In the genomic region with DNA sequence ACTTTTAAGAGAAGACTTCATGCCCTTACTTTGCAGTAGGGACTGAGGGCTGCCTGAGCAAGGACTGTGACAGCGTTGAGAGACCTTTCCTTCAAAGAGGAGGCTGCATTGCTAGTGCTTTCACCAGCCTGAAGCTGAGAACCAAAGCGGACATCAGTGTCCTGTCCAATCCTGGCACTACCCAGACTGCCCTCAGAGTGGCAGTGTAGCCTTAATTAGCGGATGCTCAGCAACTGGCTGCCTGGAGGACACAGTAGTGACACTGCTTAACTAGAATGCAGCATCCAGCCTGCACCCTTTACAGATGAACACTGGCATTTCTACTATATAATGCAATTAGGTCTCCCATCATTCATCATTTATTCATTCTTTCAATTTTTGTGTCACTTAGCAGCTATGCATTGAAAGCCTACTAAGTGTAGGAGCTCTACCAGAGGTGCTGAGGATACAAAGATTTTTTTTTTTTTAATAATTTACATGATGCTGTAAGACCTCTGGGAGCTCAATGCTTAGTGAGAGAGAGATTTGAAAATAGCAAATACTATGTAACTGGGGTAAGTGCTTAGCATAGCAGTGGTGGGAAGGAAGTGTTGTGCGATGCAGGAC, we compare ENCODE assay signal across 8 cellular contexts. TPM values are rescaled to one million over a fixed set of nuclear protein-coding genes. Genes with fewer than 3 reads are reported as not detected.
DNase-seq lines count a peak whose midpoint lies in the region; ATAC-seq and TF ChIP-seq lines count a peak whose summit lies in the region.

No MANE protein-coding gene starts in this region.

- no peak overlapping the region for H3K4me3 ChIP-seq in OCI-LY3 (ENCODE audit: low read length)
- no peak overlapping the region for H3K4me3 ChIP-seq in fibroblast of mammary gland (ENCODE audit: control insufficient read depth, low read depth, low read length)
- no peak overlapping the region for H3K4me3 ChIP-seq in neural cell (ENCODE audit: low read length)

- no peaks in the 10 kb centered on the region for H3K4me1 Mint-ChIP-seq in activated T-cell treated with anti-CD3 and anti-CD28 coated beads, Interleukin-2, amount 50 U/mL, for 24 hours (ENCODE audit: low read depth)
- no peaks in the 10 kb centered on the region for H3K4me1 Mint-ChIP-seq in stimulated activated naive CD8-positive, alpha-beta T cell treated with anti-CD3 and anti-CD28 coated beads, Interleukin-15, amount 100 ng/mL, for 72 hours

- H2AFZ ChIP-seq in OCI-LY3 (ENCODE audit: low read depth, low read length) (peak overlapping the region; percentile 75), neural cell (ENCODE audit: low read depth, low read length) (peak overlapping the region; percentile 22)

- no peaks in the 10 kb centered on the region for H3F3A ChIP-seq in neural cell (ENCODE audit: insufficient read depth, low read length, poor library complexity, severe bottlenecking)

- H3K36me3 ChIP-seq in OCI-LY3 (replicated peaks; ENCODE audit: low read depth, low read length) (no peaks in the 10 kb centered on the region), neural cell (ENCODE audit: insufficient read depth, low read length) (no peaks in the 10 kb centered on the region)

- H3K9me2 ChIP-seq in neural cell (ENCODE audit: insufficient read depth, low read length): no peaks in the 10 kb centered on the region

- H3K9ac ChIP-seq in OCI-LY3 (ENCODE audit: low read length) (no peak overlapping the region), neural cell (ENCODE audit: low read length) (peak overlapping the region; percentile 3)

- no peaks in the 10 kb centered on the region for H3K36me3 Mint-ChIP-seq in activated T-cell treated with anti-CD3 and anti-CD28 coated beads, Interleukin-2, amount 50 U/mL, for 24 hours (ENCODE audit: low read depth)

- H3K4me1 ChIP-seq in OCI-LY3 (ENCODE audit: low read length): peaks cover 9% of the 10 kb centered on the region

- peak overlapping the region; percentile 45 for H3K4me2 ChIP-seq in OCI-LY3 (ENCODE audit: low read length)
- no peak overlapping the region for H3K4me2 ChIP-seq in neural cell (ENCODE audit: low read length)

- H4K20me1 ChIP-seq in OCI-LY3 (ENCODE audit: insufficient read depth, low read length) (no peaks in the 10 kb centered on the region), neural cell (ENCODE audit: insufficient read depth) (no peaks in the 10 kb centered on the region)

- TF ChIP-seq RAD21 in neural cell (conservative IDR thresholded peaks at IDR 0.05): peak; percentile 100

- H3K27ac ChIP-seq in OCI-LY3 (ENCODE audit: low read length) (no peak overlapping the region), neural cell (ENCODE audit: low read length) (no peak overlapping the region)

- H3K27me3 ChIP-seq in OCI-LY3 (ENCODE audit: low read depth, low read length): peaks cover 12% of the 10 kb centered on the region
- H3K27me3 ChIP-seq in neural cell (ENCODE audit: insufficient read depth, low read depth, low read length): no peaks in the 10 kb centered on the region

- TF ChIP-seq EP300 in neural cell (conservative IDR thresholded peaks at IDR 0.05; ENCODE audit: poor library complexity, severe bottlenecking): no peak

- peak; percentile 97 for ATAC-seq in GM21786 (IDR thresholded peaks at IDR 0.05; ENCODE audit: unreplicated experiment)
- peak; percentile 98 for ATAC-seq in stimulated activated naive CD8-positive, alpha-beta T cell treated with anti-CD3 and anti-CD28 coated beads, Interleukin-15, amount 100 ng/mL, for 72 hours

- H3K9me3 ChIP-seq in OCI-LY3 (ENCODE audit: insufficient read depth, low read length) (no peaks in the 10 kb centered on the region), neural cell (ENCODE audit: low read length) (no peaks in the 10 kb centered on the region)

- H3K27me3 Mint-ChIP-seq in activated T-cell treated with anti-CD3 and anti-CD28 coated beads, Interleukin-2, amount 50 U/mL, for 24 hours: peaks cover 47% of the 10 kb centered on the region
- peaks cover 63% of the 10 kb centered on the region for H3K27me3 Mint-ChIP-seq in stimulated activated naive CD8-positive, alpha-beta T cell treated with anti-CD3 and anti-CD28 coated beads, Interleukin-15, amount 100 ng/mL, for 72 hours

- DNase-seq in EL (peak; percentile 72), KBM-7 (peak; percentile 68), fibroblast of mammary gland (ENCODE audit: low read depth) (peak; percentile 72)
- DNase-seq in activated T-cell treated with anti-CD3 and anti-CD28 coated beads, Interleukin-2, amount 50 U/mL, for 24 hours: peak; percentile 75
- DNase-seq in stimulated activated naive CD8-positive, alpha-beta T cell treated with anti-CD3 and anti-CD28 coated beads, Interleukin-15, amount 100 ng/mL, for 72 hours: peak; percentile 58 to 72

- no peaks in the 10 kb centered on the region for H3K79me2 ChIP-seq in OCI-LY3 (ENCODE audit: low read length)
- H3K79me2 ChIP-seq in neural cell (replicated peaks; ENCODE audit: insufficient read depth, low read length): no peaks in the 10 kb centered on the region

- TF ChIP-seq CTCF in OCI-LY3 (IDR thresholded peaks at IDR 0.05; ENCODE audit: low read depth, low read length): peak; percentile 97
- peak; percentile 95 for TF ChIP-seq CTCF in fibroblast of mammary gland (conservative IDR thresholded peaks at IDR 0.05; ENCODE audit: control insufficient read depth, insufficient read depth, low read depth, low read length)
- TF ChIP-seq CTCF in neural cell (IDR thresholded peaks at IDR 0.05; ENCODE audit: poor library complexity, severe bottlenecking): peak; percentile 98

- in situ Hi-C loops in KBM-7 (cut with MboI; ENCODE audit: low pct_unique_long_range_greater_than_20kb, low sequenced_read_pairs): loop anchor here (25.0 kb wide), 1 partner anchor 403 kb away; no protein-coding TSS in a partner anchor

- no peak overlapping the region for H3K4me3 Mint-ChIP-seq in activated T-cell treated with anti-CD3 and anti-CD28 coated beads, Interleukin-2, amount 50 U/mL, for 24 hours
- no peak overlapping the region for H3K4me3 Mint-ChIP-seq in stimulated activated naive CD8-positive, alpha-beta T cell treated with anti-CD3 and anti-CD28 coated beads, Interleukin-15, amount 100 ng/mL, for 72 hours

- no peaks in the 10 kb centered on the region for H3K9me3 Mint-ChIP-seq in activated T-cell treated with anti-CD3 and anti-CD28 coated beads, Interleukin-2, amount 50 U/mL, for 24 hours
- H3K9me3 Mint-ChIP-seq in stimulated activated naive CD8-positive, alpha-beta T cell treated with anti-CD3 and anti-CD28 coated beads, Interleukin-15, amount 100 ng/mL, for 72 hours: no peaks in the 10 kb centered on the region

- no peak overlapping the region for H3K27ac Mint-ChIP-seq in activated T-cell treated with anti-CD3 and anti-CD28 coated beads, Interleukin-2, amount 50 U/mL, for 24 hours
- no peak overlapping the region for H3K27ac Mint-ChIP-seq in stimulated activated naive CD8-positive, alpha-beta T cell treated with anti-CD3 and anti-CD28 coated beads, Interleukin-15, amount 100 ng/mL, for 72 hours

TF ChIP-seq in neural cell, 6 proteins besides CTCF, POLR2A, EP300 and RAD21:
- TF ChIP-seq POLR2AphosphoS5 (IDR thresholded peaks at IDR 0.05): no peak
- no peak for TF ChIP-seq MXI1 (conservative IDR thresholded peaks at IDR 0.05; ENCODE audit: poor library complexity, severe bottlenecking)
- TF ChIP-seq, protein P1, sequence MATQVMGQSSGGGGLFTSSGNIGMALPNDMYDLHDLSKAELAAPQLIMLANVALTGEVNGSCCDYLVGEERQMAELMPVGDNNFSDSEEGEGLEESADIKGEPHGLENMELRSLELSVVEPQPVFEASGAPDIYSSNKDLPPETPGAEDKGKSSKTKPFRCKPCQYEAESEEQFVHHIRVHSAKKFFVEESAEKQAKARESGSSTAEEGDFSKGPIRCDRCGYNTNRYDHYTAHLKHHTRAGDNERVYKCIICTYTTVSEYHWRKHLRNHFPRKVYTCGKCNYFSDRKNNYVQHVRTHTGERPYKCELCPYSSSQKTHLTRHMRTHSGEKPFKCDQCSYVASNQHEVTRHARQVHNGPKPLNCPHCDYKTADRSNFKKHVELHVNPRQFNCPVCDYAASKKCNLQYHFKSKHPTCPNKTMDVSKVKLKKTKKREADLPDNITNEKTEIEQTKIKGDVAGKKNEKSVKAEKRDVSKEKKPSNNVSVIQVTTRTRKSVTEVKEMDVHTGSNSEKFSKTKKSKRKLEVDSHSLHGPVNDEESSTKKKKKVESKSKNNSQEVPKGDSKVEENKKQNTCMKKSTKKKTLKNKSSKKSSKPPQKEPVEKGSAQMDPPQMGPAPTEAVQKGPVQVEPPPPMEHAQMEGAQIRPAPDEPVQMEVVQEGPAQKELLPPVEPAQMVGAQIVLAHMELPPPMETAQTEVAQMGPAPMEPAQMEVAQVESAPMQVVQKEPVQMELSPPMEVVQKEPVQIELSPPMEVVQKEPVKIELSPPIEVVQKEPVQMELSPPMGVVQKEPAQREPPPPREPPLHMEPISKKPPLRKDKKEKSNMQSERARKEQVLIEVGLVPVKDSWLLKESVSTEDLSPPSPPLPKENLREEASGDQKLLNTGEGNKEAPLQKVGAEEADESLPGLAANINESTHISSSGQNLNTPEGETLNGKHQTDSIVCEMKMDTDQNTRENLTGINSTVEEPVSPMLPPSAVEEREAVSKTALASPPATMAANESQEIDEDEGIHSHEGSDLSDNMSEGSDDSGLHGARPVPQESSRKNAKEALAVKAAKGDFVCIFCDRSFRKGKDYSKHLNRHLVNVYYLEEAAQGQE (IDR thresholded peaks at IDR 0.05; ENCODE audit: borderline replicate concordance): no peak
- TF ChIP-seq TAF1 (IDR thresholded peaks at IDR 0.05; ENCODE audit: low read depth): no peak
- TF ChIP-seq SMC3 (conservative IDR thresholded peaks at IDR 0.05; ENCODE audit: poor library complexity): peak; percentile 99
- no peak for TF ChIP-seq EZH2 (IDR thresholded peaks at IDR 0.05; ENCODE audit: borderline replicate concordance, insufficient read depth, low read length, poor library complexity, severe bottlenecking)
TF ChIP-seq in neural cell: peak in this region for 1.

RNA-seq across cellular contexts. Expression of a gene that starts 36.9 kb away (rescaled TPM):
- 28.5 and 34.9 TPM in 2 replicates for polyA plus RNA-seq in neural cell
- 66.2 and 75.6 TPM in 2 replicates for polyA minus RNA-seq in neural cell
